In the genomic region with DNA sequence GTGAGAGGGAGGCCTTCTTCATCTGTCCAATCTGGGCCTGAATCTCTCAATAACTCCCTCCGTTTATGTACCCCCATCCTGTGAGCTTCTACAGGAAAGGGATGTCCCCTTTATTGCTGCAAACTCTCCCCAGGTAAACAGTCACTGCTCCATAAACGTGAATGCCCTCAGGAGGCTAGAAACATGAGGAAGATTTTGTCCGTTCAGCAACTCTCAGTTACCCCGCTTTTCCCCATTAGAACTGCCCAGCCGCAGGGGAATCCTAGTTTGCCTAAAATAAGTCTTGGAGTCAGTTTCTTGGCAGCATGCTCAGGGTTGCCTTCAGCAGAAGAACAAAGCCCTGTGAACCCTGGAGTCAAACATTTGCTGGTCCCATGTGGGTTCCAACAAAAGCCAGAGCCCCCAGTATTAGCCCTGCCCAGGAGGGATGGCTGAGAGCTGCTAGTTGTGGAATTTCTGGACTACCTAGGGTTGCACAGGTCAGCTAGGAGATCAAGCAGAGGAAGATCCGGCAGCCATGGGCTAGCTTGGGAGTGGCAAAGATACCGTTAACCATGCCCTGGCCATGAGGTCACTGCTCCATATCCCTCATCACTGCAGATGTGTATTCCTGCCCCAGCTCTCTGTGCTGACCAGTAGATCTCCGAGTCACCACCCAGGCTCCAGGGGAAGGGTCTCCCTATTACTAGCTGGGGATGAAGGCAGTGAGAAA, we compare ENCODE assay signal across 13 cellular contexts. TPM values are rescaled to one million over a fixed set of nuclear protein-coding genes. Genes with fewer than 3 reads are reported as not detected.
DNase-seq lines count a peak whose midpoint lies in the region; ATAC-seq, FAIRE-seq and TF ChIP-seq lines count a peak whose summit lies in the region.
"Had no signal": no experiment of that assay in that cellular context is flagged by ENCODE, and none has a peak within 500 bp of the region (broad histone marks: within the 10 kb centered on the region; RNA-seq: fewer than 3 reads in every experiment).

No MANE protein-coding gene starts in this region.

- FAIRE-seq in pancreas (lab: Jason Lieb, UNC): no peak
- FAIRE-seq: D721Med had no signal

- WGBS in hepatocyte (ENCODE audit: low lambda C conversion rate, missing lambda C conversion rate): 65% methylated on average over 8 of the region's 8 CpGs
- WGBS in pancreas, 2 donors: 73% methylated on average over 8 of the region's 8 CpGs

- no peak overlapping the region for H3K9ac ChIP-seq in MM.1S (ENCODE audit: low read length)

- ATAC-seq in activated T-cell treated with anti-CD3 and anti-CD28 coated beads, Interleukin-2, amount 50 U/mL, for 72 hours (replicated peaks in 1 of 2): no peak
- no peak for ATAC-seq in pancreas
- ATAC-seq in natural killer cell treated with Interleukin-12 subunit alpha and Interleukin-12 subunit beta and Interleukin-15 and Interleukin-18, amount 100 ng/mL, for 72 hours: no peak

- peaks cover 6% of the 10 kb centered on the region for H3K4me1 Mint-ChIP-seq in activated T-cell treated with anti-CD3 and anti-CD28 coated beads, Interleukin-2, amount 50 U/mL, for 72 hours (ENCODE audit: low read depth)
- H3K4me1 Mint-ChIP-seq in natural killer cell treated with Interleukin-12 subunit alpha and Interleukin-12 subunit beta and Interleukin-15 and Interleukin-18, amount 100 ng/mL, for 72 hours (ENCODE audit: low read depth in 2 of 2): peaks cover 0 to 9% of the 10 kb centered on the region in 2 donors

- DNase-seq in activated T-cell treated with anti-CD3 and anti-CD28 coated beads, Interleukin-2, amount 50 U/mL, for 72 hours: no peak
- DNase-seq in activated T-cell treated with anti-CD3 and anti-CD28 coated beads, Interleukin-2, amount 50 U/mL, for 48 hours: no peak
- DNase-seq in MM.1S (no peak), hepatocyte (ENCODE audit: low spot score) (no peak), pancreas (no peak), GDM1 (lab: John Stamatoyannopoulos, UW) (no peak), NCI-H226 (no peak)
- DNase-seq in natural killer cell treated with Interleukin-12 subunit alpha and Interleukin-12 subunit beta and Interleukin-15 and Interleukin-18, amount 100 ng/mL, for 72 hours (ENCODE audit: low spot score): no peak
- DNase-seq: transverse colon had no signal

- H3K9me3 Mint-ChIP-seq in activated T-cell treated with anti-CD3 and anti-CD28 coated beads, Interleukin-2, amount 50 U/mL, for 72 hours: no peaks in the 10 kb centered on the region
- no peaks in the 10 kb centered on the region for H3K9me3 Mint-ChIP-seq in natural killer cell treated with Interleukin-12 subunit alpha and Interleukin-12 subunit beta and Interleukin-15 and Interleukin-18, amount 100 ng/mL, for 72 hours

- H4K20me1 ChIP-seq in MM.1S (ENCODE audit: insufficient read depth, low read length) (no peaks in the 10 kb centered on the region), hepatocyte (ENCODE audit: insufficient read depth, poor library complexity, severe bottlenecking) (no peaks in the 10 kb centered on the region)

- peaks cover 1% of the 10 kb centered on the region; the same call in 1 of the 2 replicates for H3F3A ChIP-seq in MM.1S (ENCODE audit: insufficient read depth, low read length)

- H3K27me3 ChIP-seq in MM.1S (replicated peaks; ENCODE audit: insufficient read depth, low read length) (no peaks in the 10 kb centered on the region), hepatocyte (peaks cover 19% of the 10 kb centered on the region), pancreas (no peaks in the 10 kb centered on the region)
- H3K27me3 ChIP-seq: MG63 had no signal

- H3K4me3 ChIP-seq in MM.1S (ENCODE audit: low read length) (no peak overlapping the region), hepatocyte (no peak overlapping the region), pancreas (peak overlapping the region in 1 of 4 donors; percentile 45)
- H3K4me3 ChIP-seq: MG63 had no signal

- peaks cover 4% of the 10 kb centered on the region; the same call in 1 of the 2 replicates for H3K4me1 ChIP-seq in MM.1S (ENCODE audit: low read length)
- peaks cover 14% of the 10 kb centered on the region for H3K4me1 ChIP-seq in hepatocyte (ENCODE audit: insufficient read depth)
- H3K4me1 ChIP-seq in pancreas: peaks cover 0 to 3% (median 2%) of the 10 kb centered on the region in 3 donors

- H3K9me2 ChIP-seq in MM.1S (replicated peaks; ENCODE audit: insufficient read depth, low read length) (no peaks in the 10 kb centered on the region), hepatocyte (replicated peaks; ENCODE audit: insufficient read depth) (no peaks in the 10 kb centered on the region)

- H3K4me2 ChIP-seq in MM.1S (ENCODE audit: low read depth, low read length) (no peak overlapping the region), hepatocyte (peak overlapping the region; percentile 96)

- H3K27me3 Mint-ChIP-seq in activated T-cell treated with anti-CD3 and anti-CD28 coated beads, Interleukin-2, amount 50 U/mL, for 72 hours (ENCODE audit: low read depth): peaks cover 32% of the 10 kb centered on the region
- H3K27me3 Mint-ChIP-seq in natural killer cell treated with Interleukin-12 subunit alpha and Interleukin-12 subunit beta and Interleukin-15 and Interleukin-18, amount 100 ng/mL, for 72 hours: peaks cover 16 to 21% of the 10 kb centered on the region in 2 donors

- peak overlapping the region; percentile 4 to 61 for H3K4me3 Mint-ChIP-seq in activated T-cell treated with anti-CD3 and anti-CD28 coated beads, Interleukin-2, amount 50 U/mL, for 72 hours
- H3K4me3 Mint-ChIP-seq in natural killer cell treated with Interleukin-12 subunit alpha and Interleukin-12 subunit beta and Interleukin-15 and Interleukin-18, amount 100 ng/mL, for 72 hours: no peak overlapping the region

- H3K9me3 ChIP-seq in MM.1S (replicated peaks; ENCODE audit: insufficient read depth, low read length) (no peaks in the 10 kb centered on the region), hepatocyte (ENCODE audit: low read depth) (no peaks in the 10 kb centered on the region), pancreas (no peaks in the 10 kb centered on the region)
- H3K9me3 ChIP-seq: left lung, MG63, transverse colon had no signal

- intact Hi-C loops in pancreas (cut with DNase I): no loop called here

- H2AFZ ChIP-seq in MM.1S (ENCODE audit: low read length) (0 out of 2 replicates have a peak overlapping the region, but pooled peaks have one; percentile 42), hepatocyte (no peak overlapping the region)

- H3K27ac ChIP-seq in MM.1S (ENCODE audit: low read length): no peak overlapping the region
- H3K27ac ChIP-seq in hepatocyte: no peak overlapping the region
- H3K27ac ChIP-seq in pancreas: peak overlapping the region in 3 of 4 donors; percentile 22 to 81 (median 75)
- H3K27ac ChIP-seq: transverse colon had no signal

- no peaks in the 10 kb centered on the region for H3K79me2 ChIP-seq in MM.1S (ENCODE audit: low read length)
- no peaks in the 10 kb centered on the region for H3K79me2 ChIP-seq in hepatocyte

- H3K27ac Mint-ChIP-seq in activated T-cell treated with anti-CD3 and anti-CD28 coated beads, Interleukin-2, amount 50 U/mL, for 72 hours: no peak overlapping the region
- H3K27ac Mint-ChIP-seq in natural killer cell treated with Interleukin-12 subunit alpha and Interleukin-12 subunit beta and Interleukin-15 and Interleukin-18, amount 100 ng/mL, for 72 hours: no peak overlapping the region

- no peaks in the 10 kb centered on the region for H3K36me3 ChIP-seq in MM.1S (replicated peaks; ENCODE audit: insufficient read depth, low read length)
- no peaks in the 10 kb centered on the region for H3K36me3 ChIP-seq in hepatocyte (replicated peaks; ENCODE audit: insufficient read depth, low read depth)
- no peaks in the 10 kb centered on the region for H3K36me3 ChIP-seq in pancreas
- H3K36me3 ChIP-seq: left lung, MG63, transverse colon had no signal

- no peaks in the 10 kb centered on the region for H3K36me3 Mint-ChIP-seq in activated T-cell treated with anti-CD3 and anti-CD28 coated beads, Interleukin-2, amount 50 U/mL, for 72 hours (ENCODE audit: insufficient read depth in 2 of 2)
- no peaks in the 10 kb centered on the region for H3K36me3 Mint-ChIP-seq in natural killer cell treated with Interleukin-12 subunit alpha and Interleukin-12 subunit beta and Interleukin-15 and Interleukin-18, amount 100 ng/mL, for 72 hours

- TF ChIP-seq CTCF in MM.1S (IDR thresholded peaks at IDR 0.05; ENCODE audit: low read length) (no peak), hepatocyte (IDR thresholded peaks at IDR 0.05; ENCODE audit: poor library complexity) (no peak), pancreas (IDR thresholded peaks at IDR 0.05) (no peak)

RNA-seq across cellular contexts. Expression of a gene that starts 0.6 kb away (rescaled TPM):
- total RNA-seq in activated T-cell treated with anti-CD3 and anti-CD28 coated beads, Interleukin-2, amount 50 U/mL, for 72 hours: not detected
- 10.5 and 19.2 TPM in 2 replicates for total RNA-seq in hepatocyte
- polyA plus RNA-seq in hepatocyte: 94.5 and 112 TPM in 2 replicates
- 1 to 10 TPM; 1.5 to 7.9 (median 2.7) TPM for total RNA-seq in pancreas
- polyA plus RNA-seq in pancreas: 1 to 10 TPM in 1 of 2 donors, under 1 TPM in 1; 0.66 to 2.7 TPM
- total RNA-seq in natural killer cell treated with Interleukin-12 subunit alpha and Interleukin-12 subunit beta and Interleukin-15 and Interleukin-18, amount 100 ng/mL, for 72 hours: not detected
- total RNA-seq: SK-MEL-5 had no signal

RNA-seq across cellular contexts. Expression of a gene that starts 47.3 kb away (rescaled TPM):
- total RNA-seq in activated T-cell treated with anti-CD3 and anti-CD28 coated beads, Interleukin-2, amount 50 U/mL, for 72 hours: 10 to 100 TPM; 36.7 to 39.7 TPM
- total RNA-seq in hepatocyte (122 and 127 TPM in 2 replicates), pancreas (10 to 100 TPM; 15.5 to 23.7 (median 20.7) TPM)
- polyA plus RNA-seq in hepatocyte (115 TPM in 2 replicates), pancreas (10 to 100 TPM; 36.8 to 39.4 TPM)
- 10 to 100 TPM; 31.8 to 35.3 TPM for total RNA-seq in natural killer cell treated with Interleukin-12 subunit alpha and Interleukin-12 subunit beta and Interleukin-15 and Interleukin-18, amount 100 ng/mL, for 72 hours

Comparison
In these comparisons a context has a peak if more than half of its experiments do, and no peak if none do; other contexts are left out.
1. H3K27ac ChIP-seq: peak in pancreas (3 of 4); none in MM.1S (single experiment) and hepatocyte (single experiment).